Comparison of ENCODE assay signal across 9 cellular contexts in genomic region chr5:170896779-170897178, GRCh38. TPM values are rescaled to one million over a fixed set of nuclear protein-coding genes. Genes with fewer than 3 reads are reported as not detected.
DNase-seq lines count a peak whose midpoint lies in the region; ATAC-seq and TF ChIP-seq lines count a peak whose summit lies in the region.
"Had no signal": no experiment of that assay in that cellular context is flagged by ENCODE, and none has a peak within 500 bp of the region (broad histone marks: within the 10 kb centered on the region; RNA-seq: fewer than 3 reads in every experiment).

No MANE protein-coding gene starts in this region.

- no peak overlapping the region for H2AFZ ChIP-seq in fibroblast of lung (ENCODE audit: low read length)

- no peaks in the 10 kb centered on the region for H3K9me3 ChIP-seq in fibroblast of lung (ENCODE audit: control insufficient read depth, insufficient read depth, low read depth, low read length)

- H3K36me3 ChIP-seq in fibroblast of lung (ENCODE audit: control insufficient read depth, insufficient read depth, low read length): no peaks in the 10 kb centered on the region

- H3K9ac ChIP-seq in fibroblast of lung (ENCODE audit: insufficient read depth, low read length): no peak overlapping the region

- peak; percentile 61 for TF ChIP-seq CTCF in GM12872 (IDR thresholded peaks at IDR 0.05; ENCODE audit: insufficient read depth, low read depth, low read length)
- TF ChIP-seq CTCF in fibroblast of lung (conservative IDR thresholded peaks at IDR 0.05 in 1 of 2, IDR thresholded peaks at IDR 0.05 in 1 of 2; ENCODE audit: low read depth in 1 of 2, low read length in 2 of 2): peak; percentile 6 to 30

- no peaks in the 10 kb centered on the region for H3K79me2 ChIP-seq in fibroblast of lung (ENCODE audit: control insufficient read depth, insufficient read depth, low read length)

- H3K27ac ChIP-seq in fibroblast of lung (ENCODE audit: insufficient read depth, low read length): no peak overlapping the region

- H3K4me1 ChIP-seq in fibroblast of lung (ENCODE audit: control insufficient read depth, extremely low read depth, insufficient read depth, low read length): no peaks in the 10 kb centered on the region

- intact Hi-C loops in posterior vena cava (cut with DNase I): no loop called here

- no peaks in the 10 kb centered on the region for H3K27me3 ChIP-seq in fibroblast of lung (ENCODE audit: control insufficient read depth, insufficient read depth, low read length)

- DNase-seq in NCI-H69 (lab: John Stamatoyannopoulos, UW) (peak; percentile 14), fibroblast of lung (ENCODE audit: low read depth in 2 of 2) (peak; percentile 20 to 58), posterior vena cava (ENCODE audit: low spot score) (peak; percentile 70), NCI-H1092 treated with DMSO at 0.1 percent for 48 hours (lab: John Stamatoyannopoulos, UW) (no peak)
- DNase-seq in stimulated activated CD4-positive, alpha-beta T cell treated with anti-CD3 and anti-CD28 coated beads, Interleukin-1b, Interleukin-23, amount 100 ng/mL, for 48 hours: no peak
- DNase-seq: cortex of kidney, NCI-H82 had no signal

- no peak overlapping the region for H3K4me2 ChIP-seq in fibroblast of lung (ENCODE audit: extremely low read depth, insufficient read depth, low read length)

- H4K20me1 ChIP-seq in fibroblast of lung (ENCODE audit: control insufficient read depth, extremely low read depth, insufficient read depth, low read length): no peaks in the 10 kb centered on the region

- ATAC-seq in GM19395 (IDR thresholded peaks at IDR 0.05; ENCODE audit: unreplicated experiment): no peak

- H3K4me3 ChIP-seq in fibroblast of lung (replicated peaks in 1 of 4; ENCODE audit: control extremely low read depth in 1 of 4, insufficient read depth in 1 of 4, low read depth in 3 of 4, low read length in 4 of 4): no peak overlapping the region

RNA-seq across cellular contexts. Expression of gene RANBP17, which starts 35.0 kb away (rescaled TPM):
- total RNA-seq in fibroblast of lung (3.5 and 10.0 TPM in 2 replicates), posterior vena cava (10 to 100 TPM; 21.7 to 24.3 TPM)
- polyA plus RNA-seq in fibroblast of lung: 3.1 and 4.3 TPM in 2 replicates
- polyA plus RNA-seq in fibroblast of lung (2012): 1.8 and 2.4 TPM in 2 replicates
- polyA minus RNA-seq in fibroblast of lung (ENCODE audit: low replicate concordance): 4.5 and 6.1 TPM in 2 replicates

Comparison
In these comparisons a context has a peak if more than half of its experiments do, and no peak if none do; other contexts are left out.
1. DNase-seq: peak in NCI-H69 (single experiment), fibroblast of lung (2 of 2) and posterior vena cava (single experiment); none in NCI-H1092 treated with DMSO at 0.1 percent for 48 hours (single experiment) and stimulated activated CD4-positive, alpha-beta T cell treated with anti-CD3 and anti-CD28 coated beads, Interleukin-1b, Interleukin-23, amount 100 ng/mL, for 48 hours (single experiment).